In the genomic region with DNA sequence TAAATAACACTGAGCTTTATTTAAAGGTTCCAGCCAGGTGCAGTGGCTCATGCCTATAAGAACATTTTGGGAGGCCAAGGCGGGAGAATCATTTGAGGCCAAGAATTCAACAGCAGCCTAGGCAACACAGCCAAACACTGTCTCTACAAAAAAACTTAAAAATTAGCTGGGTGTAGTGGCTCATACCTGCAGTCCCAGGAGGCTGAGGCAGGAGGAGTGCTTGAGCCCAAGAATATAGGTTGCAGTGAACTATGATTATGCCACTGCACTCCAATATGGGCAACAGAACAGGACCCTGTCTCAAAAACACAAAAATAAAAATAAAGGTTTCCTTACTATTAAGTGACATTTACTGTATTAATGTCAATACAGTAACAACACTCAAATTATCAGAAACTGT, we compare ENCODE assay signal across 9 cellular contexts. TPM values are rescaled to one million over a fixed set of nuclear protein-coding genes. Genes with fewer than 3 reads are reported as not detected.
DNase-seq lines count a peak whose midpoint lies in the region; ATAC-seq and TF ChIP-seq lines count a peak whose summit lies in the region.
"Had no signal": no experiment of that assay in that cellular context is flagged by ENCODE, and none has a peak within 500 bp of the region (broad histone marks: within the 10 kb centered on the region; RNA-seq: fewer than 3 reads in every experiment).

No MANE protein-coding gene starts in this region.

- intact Hi-C loops in CD4-positive, alpha-beta memory T cell (cut with micrococcal nuclease) = no loop called here
- intact Hi-C loops in sciatic nerve (cut with DNase I) = no loop called here

- H3K27ac ChIP-seq in CD4-positive, alpha-beta memory T cell (ENCODE audit: low read depth, low read length) = no peak overlapping the region

- POLR2A ChIA-PET in CD4-positive, alpha-beta memory T cell (lab: Charles Lee; ENCODE audit: partially characterized antibody) = interaction anchor here (0.6 to 10.1 kb wide), 6 partner anchors 8 to 312 kb away, joined by 3 to 233 read pairs (median 93); partner anchors contain the start of genes GMEB1, MED18, RNU11 and YTHDF2

- TF ChIP-seq CTCF in WI38 (IDR thresholded peaks at IDR 0.05; ENCODE audit: low read depth, low read length) = 0 out of 2 replicates have a peak, but pooled peaks have one; percentile 15
- TF ChIP-seq CTCF in fibroblast of pulmonary artery (IDR thresholded peaks at IDR 0.05; ENCODE audit: low read length, missing control alignments) = peak; percentile 45

- no peaks in the 10 kb centered on the region for H3K9me3 ChIP-seq in CD4-positive, alpha-beta memory T cell (ENCODE audit: control insufficient read depth in 1 of 2, low read length in 2 of 2)

- DNase-seq in CD4-positive, alpha-beta memory T cell = peak; percentile 33 to 50 (median 39)
- DNase-seq in HK-2 (ENCODE audit: unreplicated experiment) = peak; percentile 10
- DNase-seq in fibroblast of pulmonary artery (ENCODE audit: low read depth) = peak; percentile 41
- no peak for DNase-seq in sciatic nerve (ENCODE audit: low spot score)
- no peak for DNase-seq in foreskin melanocyte

- H3K4me1 ChIP-seq in CD4-positive, alpha-beta memory T cell (ENCODE audit: insufficient read depth, low read length) = peaks cover 37% of the 10 kb centered on the region

- no peaks in the 10 kb centered on the region for H3K27me3 ChIP-seq in CD4-positive, alpha-beta memory T cell (ENCODE audit: insufficient read depth, low read length)

- H3K27ac Mint-ChIP-seq in CD4-positive, alpha-beta memory T cell = peak overlapping the region in 4 of 7 donors; percentile 13 to 97 (median 27)
- H3K27ac Mint-ChIP-seq in stimulated activated memory B cell treated with anti-CD40 and anti-IgM and Interleukin-4, amounts not matched to agents 10 μg/mL and 1 μg/mL and 100 μg/mL, for 72 hours = no peak overlapping the region

- peak overlapping the region in 7 of 8 donors; percentile 8 to 100 (median 40) for H3K4me3 Mint-ChIP-seq in CD4-positive, alpha-beta memory T cell
- no peak overlapping the region for H3K4me3 Mint-ChIP-seq in stimulated activated memory B cell treated with anti-CD40 and anti-IgM and Interleukin-4, amounts not matched to agents 10 μg/mL and 1 μg/mL and 100 μg/mL, for 72 hours

- CTCF ChIA-PET in CD4-positive, alpha-beta memory T cell (lab: Charles Lee; ENCODE audit: partially characterized antibody) = interaction anchor here (0.8 to 6.8 kb wide), 10 partner anchors 27 to 281 kb away, joined by 3 to 83 read pairs (median 3); partner anchors contain the start of gene YTHDF2

- no peak overlapping the region for H3K4me3 ChIP-seq in CD4-positive, alpha-beta memory T cell (ENCODE audit: low read length in 2 of 2)
- H3K4me3 ChIP-seq in WI38 (ENCODE audit: low read depth, low read length) = no peak overlapping the region
- H3K4me3 ChIP-seq in fibroblast of pulmonary artery (replicated peaks; ENCODE audit: low read depth, low read length) = no peak overlapping the region

- no peaks in the 10 kb centered on the region for H3K36me3 ChIP-seq in CD4-positive, alpha-beta memory T cell (ENCODE audit: insufficient read depth, low read length)

- no peaks in the 10 kb centered on the region for H3K9me3 Mint-ChIP-seq in CD4-positive, alpha-beta memory T cell
- no peaks in the 10 kb centered on the region for H3K9me3 Mint-ChIP-seq in stimulated activated memory B cell treated with anti-CD40 and anti-IgM and Interleukin-4, amounts not matched to agents 10 μg/mL and 1 μg/mL and 100 μg/mL, for 72 hours

- ATAC-seq in HG02885 (IDR thresholded peaks at IDR 0.05; ENCODE audit: poor library complexity, unreplicated experiment) (no peak), sciatic nerve (no peak)
- no peak for ATAC-seq in stimulated activated memory B cell treated with anti-CD40 and anti-IgM and Interleukin-4, amounts not matched to agents 10 μg/mL and 1 μg/mL and 100 μg/mL, for 72 hours

- peaks cover 0 to 17% of the 10 kb centered on the region in 2 donors for H3K36me3 Mint-ChIP-seq in CD4-positive, alpha-beta memory T cell
- H3K36me3 Mint-ChIP-seq in stimulated activated memory B cell treated with anti-CD40 and anti-IgM and Interleukin-4, amounts not matched to agents 10 μg/mL and 1 μg/mL and 100 μg/mL, for 72 hours = no peaks in the 10 kb centered on the region

- peaks cover 31 to 59% (median 45%) of the 10 kb centered on the region in 4 donors for H3K4me1 Mint-ChIP-seq in CD4-positive, alpha-beta memory T cell
- H3K4me1 Mint-ChIP-seq in stimulated activated memory B cell treated with anti-CD40 and anti-IgM and Interleukin-4, amounts not matched to agents 10 μg/mL and 1 μg/mL and 100 μg/mL, for 72 hours = peaks cover 44% of the 10 kb centered on the region

- H3K27me3 Mint-ChIP-seq in CD4-positive, alpha-beta memory T cell = no peaks in the 10 kb centered on the region
- H3K27me3 Mint-ChIP-seq in stimulated activated memory B cell treated with anti-CD40 and anti-IgM and Interleukin-4, amounts not matched to agents 10 μg/mL and 1 μg/mL and 100 μg/mL, for 72 hours = no peaks in the 10 kb centered on the region

RNA-seq across cellular contexts. Expression of gene TAF12, which starts 2.1 kb away (rescaled TPM):
- 10 to 100 TPM; 23.5 to 25.2 TPM for total RNA-seq in CD4-positive, alpha-beta memory T cell
- polyA plus RNA-seq in CD4-positive, alpha-beta memory T cell = 10 to 100 TPM; 52.1 to 53.4 TPM
- total RNA-seq in sciatic nerve = 17.7 TPM

RNA-seq across cellular contexts. Expression of gene RNU11, which starts 7.6 kb away (rescaled TPM):
- not detected for total RNA-seq in CD4-positive, alpha-beta memory T cell
- not detected for polyA plus RNA-seq in CD4-positive, alpha-beta memory T cell
- total RNA-seq in sciatic nerve = not detected
- polyA plus RNA-seq: neural cell had no signal

RNA-seq across cellular contexts. Expression of gene GMEB1, which starts 27.8 kb away (rescaled TPM):
- total RNA-seq in CD4-positive, alpha-beta memory T cell = 10 to 100 TPM; 21.8 to 21.9 TPM
- 10 to 100 TPM in 1 of 2 donors, 1 to 10 TPM in 1; 9.7 to 17.9 TPM for polyA plus RNA-seq in CD4-positive, alpha-beta memory T cell
- total RNA-seq in sciatic nerve = 12.4 TPM

RNA-seq across cellular contexts. Expression of gene RAB42, which starts 48.7 kb away (rescaled TPM):
- 1 to 10 TPM in 1 of 2 experiments, under 1 TPM in 1; 0.38 to 1.3 TPM for total RNA-seq in CD4-positive, alpha-beta memory T cell
- polyA plus RNA-seq in CD4-positive, alpha-beta memory T cell = not detected
- 5.8 TPM for total RNA-seq in sciatic nerve
- polyA plus RNA-seq: neural cell had no signal

Comparison
In these comparisons a context has a peak if more than half of its experiments do, and no peak if none do; other contexts are left out.
1. DNase-seq: peak in CD4-positive, alpha-beta memory T cell (5 of 5), HK-2 (single experiment) and fibroblast of pulmonary artery (single experiment); none in sciatic nerve (single experiment) and foreskin melanocyte (single experiment).